28 cellular contexts compared by ENCODE assay signal in genomic region chr3:58218904-58219303, GRCh38. TPM values are rescaled to one million over a fixed set of nuclear protein-coding genes. Genes with fewer than 3 reads are reported as not detected.
DNase-seq lines count a peak whose midpoint lies in the region; ATAC-seq, FAIRE-seq and TF ChIP-seq lines count a peak whose summit lies in the region.
"Had no signal": no experiment of that assay in that cellular context is flagged by ENCODE, and none has a peak within 500 bp of the region (broad histone marks: within the 10 kb centered on the region; RNA-seq: fewer than 3 reads in every experiment).

No MANE protein-coding gene starts in this region.

- no peaks in the 10 kb centered on the region for H4K20me1 ChIP-seq in Loucy (ENCODE audit: insufficient read depth, low read length, poor library complexity, severe bottlenecking)

- TF ChIP-seq POLR2A in spleen (IDR thresholded peaks at IDR 0.05), result no peak

- H3K4me3 ChIP-seq in GM12865 (ENCODE audit: low read depth, low read length) (no peak overlapping the region), Loucy (ENCODE audit: low read length, poor library complexity, severe bottlenecking) (no peak overlapping the region), spleen (no peak overlapping the region)
- H3K4me3 ChIP-seq: MG63, PC-9, SJCRH30 had no signal

- H3K27ac ChIP-seq in spleen, result peak overlapping the region in 6 of 8 donors; percentile 58 to 85 (median 80)
- H3K27ac ChIP-seq: C4-2B, PC-9, SJCRH30 had no signal

- peak; percentile 73 for FAIRE-seq in GM18507 (lab: Jason Lieb, UNC)
- FAIRE-seq: H54, HepG2 had no signal

- H3K79me2 ChIP-seq in Loucy (ENCODE audit: insufficient read depth, low read length), result no peaks in the 10 kb centered on the region

- DNase-seq in GM12865 (ENCODE audit: low read depth) (peak; percentile 78), GM18507 (ENCODE audit: extremely low spot score, insufficient read length, low read depth) (no peak), spleen (no peak), LoVo (ENCODE audit: low spot score) (no peak)
- DNase-seq: Caco-2; CD8-positive, alpha-beta T cell; DMS79; EL; GDM1; Kasumi-1; MG63; NCI-H2029; NCI-H446 treated with DMSO at 0.1 percent for 48 hours; NCI-H526; NCI-H82; NK-92 treated with Interleukin-12 subunit alpha and Interleukin-12 subunit beta, amount 100 ng/mL, for 24 hours; PC-9; SJCRH30 had no signal

- H3F3A ChIP-seq in Loucy (ENCODE audit: low read depth), result no peaks in the 10 kb centered on the region

- H3K4me2 ChIP-seq in Loucy (ENCODE audit: low read depth, low read length, poor library complexity, severe bottlenecking), result no peak overlapping the region
- H3K4me2 ChIP-seq: PC-9 had no signal

- no peak for ATAC-seq in GM21529 (IDR thresholded peaks at IDR 0.05; ENCODE audit: unreplicated experiment)
- ATAC-seq in HG03025 (IDR thresholded peaks at IDR 0.05; ENCODE audit: low FRiP score, unreplicated experiment), result no peak
- ATAC-seq: CD8-positive, alpha-beta T cell; HepG2; Right ventricle myocardium inferior had no signal

- intact Hi-C loops in spleen (cut with DNase I; ENCODE audit: low total_unique reads), result no loop called here

- no peak overlapping the region for H3K9ac ChIP-seq in Loucy (ENCODE audit: low read depth, low read length, poor library complexity, severe bottlenecking)

- H3K4me1 ChIP-seq in Loucy (ENCODE audit: insufficient read depth, low read length, poor library complexity, severe bottlenecking) (peaks cover 5% of the 10 kb centered on the region), spleen (peaks cover 36 to 65% (median 53%) of the 10 kb centered on the region in 6 donors)

- TF ChIP-seq CTCF in GM12865 (IDR thresholded peaks at IDR 0.05; ENCODE audit: insufficient read depth, low read depth, low read length, missing control alignments) (no peak), Loucy (conservative IDR thresholded peaks at IDR 0.05; ENCODE audit: low read length) (no peak), spleen (IDR thresholded peaks at IDR 0.05 in 8 of 11, conservative IDR thresholded peaks at IDR 0.05 in 3 of 11) (no peak)

- H2AFZ ChIP-seq in Loucy (ENCODE audit: low read length), result 0 out of 2 replicates have a peak overlapping the region, but pooled peaks have one; percentile 26
- H2AFZ ChIP-seq: PC-9 had no signal

- WGBS in spleen, 5 donors, result 57 to 92% (median 73%) methylated on average over 1 of the region's 1 CpG

- H3K36me3 ChIP-seq in Loucy (ENCODE audit: insufficient read depth, low read length), result no peaks in the 10 kb centered on the region
- no peaks in the 10 kb centered on the region for H3K36me3 ChIP-seq in spleen
- H3K36me3 ChIP-seq: MG63, SJCRH30 had no signal

- H3K27me3 ChIP-seq in Loucy (ENCODE audit: insufficient read depth, low read length, poor library complexity, severe bottlenecking), result no peaks in the 10 kb centered on the region
- no peaks in the 10 kb centered on the region for H3K27me3 ChIP-seq in spleen (replicated peaks in 1 of 7)
- H3K27me3 ChIP-seq: MG63, SJCRH30 had no signal

- H3K9me3 ChIP-seq in Loucy (ENCODE audit: insufficient read depth, low read depth, low read length), result no peaks in the 10 kb centered on the region
- no peaks in the 10 kb centered on the region for H3K9me3 ChIP-seq in spleen
- H3K9me3 ChIP-seq: Caco-2, MG63, SJCRH30 had no signal

- H3K9me2 ChIP-seq in Loucy (replicated peaks; ENCODE audit: low read depth, low read length), result no peaks in the 10 kb centered on the region

RNA-seq across cellular contexts. Expression of gene DNASE1L3, which starts 8.1 kb away (rescaled TPM):
- total RNA-seq in spleen, result 100 to 1,000 TPM in 6 of 7 donors, 10 to 100 TPM in 1; 64.7 to 245 (median 172) TPM
- polyA plus RNA-seq in spleen, result 100 to 1,000 TPM in 1 of 3 donors, 10 to 100 TPM in 2; 52.1 to 102 (median 52.9) TPM
- total RNA-seq: A673; CD8-positive, alpha-beta T cell; HT1080; PC-9; RPMI7951; SJCRH30 had no signal

RNA-seq across cellular contexts. Expression of gene ABHD6, which starts 18.7 kb away (rescaled TPM):
- 10 to 100 TPM; 42.9 to 79.9 (median 59.8) TPM for total RNA-seq in spleen
- polyA plus RNA-seq in spleen, result 10 to 100 TPM; 17.2 to 39.3 (median 34.9) TPM
